24 cellular contexts compared by ENCODE assay signal in the genomic region with DNA sequence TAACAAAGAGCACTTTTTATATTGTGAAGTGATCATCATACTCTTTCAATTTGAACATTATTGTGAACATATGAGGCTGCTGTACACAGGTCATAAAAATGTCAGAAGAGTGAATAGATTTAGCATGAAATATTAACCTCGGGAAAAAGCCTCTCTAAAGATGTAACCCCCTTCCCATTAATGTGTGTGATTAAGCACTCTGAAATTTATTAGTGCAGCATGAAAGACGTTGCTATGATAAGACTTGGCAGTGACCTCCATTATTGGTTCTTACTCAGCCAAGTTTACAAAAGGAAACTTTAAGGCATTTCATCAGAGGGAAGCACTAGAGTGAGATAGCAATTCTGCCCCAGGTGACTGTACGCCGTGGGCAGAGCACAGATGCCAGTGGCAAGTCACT.
DNase-seq lines count a peak whose midpoint lies in the region; ATAC-seq and TF ChIP-seq lines count a peak whose summit lies in the region.
"Had no signal": no experiment of that assay in that cellular context is flagged by ENCODE, and none has a peak within 500 bp of the region (broad histone marks: within the 10 kb centered on the region; RNA-seq: fewer than 3 reads in every experiment).

No MANE protein-coding gene starts in this region.

- no peaks in the 10 kb centered on the region for H3K79me2 ChIP-seq in PC-3 (ENCODE audit: low read length)

- H3K4me2 ChIP-seq in PC-3 (ENCODE audit: low read length) = no peak overlapping the region
- H3K4me2 ChIP-seq: neural progenitor cell had no signal

- H2AFZ ChIP-seq in PC-3 (ENCODE audit: low read length) = no peak overlapping the region
- H2AFZ ChIP-seq: neural progenitor cell had no signal

- H3K9me3 ChIP-seq in PC-3 (ENCODE audit: low read length) (no peaks in the 10 kb centered on the region), spleen (peaks cover 0 to 14% (median 8%) of the 10 kb centered on the region in 8 donors)
- H3K9me3 ChIP-seq: sigmoid colon, tibial artery had no signal

- H3K9ac ChIP-seq in PC-3 (ENCODE audit: low read length) = no peak overlapping the region
- H3K9ac ChIP-seq: neural progenitor cell had no signal

- WGBS in spleen, 5 donors = 68 to 80% (median 73%) methylated on average over 4 of the region's 4 CpGs

- peak; percentile 35 for DNase-seq in LoVo (ENCODE audit: low spot score)
- peak; percentile 23 for DNase-seq in PC-3
- no peak for DNase-seq in dorsolateral prefrontal cortex
- peak; percentile 21 for DNase-seq in left kidney (ENCODE audit: low read depth, low spot score)
- no peak for DNase-seq in NCI-H1092 (lab: John Stamatoyannopoulos, UW)
- no peak for DNase-seq in spleen
- DNase-seq: activated CD4-positive, alpha-beta memory T cell treated with anti-CD3 and anti-CD28 coated beads for 36 hours; activated CD4-positive, CD25-positive, alpha-beta regulatory T cell; activated CD8-positive, alpha-beta memory T cell treated with anti-CD3 and anti-CD28 coated beads, Interleukin-2, amount 50 U/mL, for 48 hours; CD4-positive, alpha-beta memory T cell; DMS 273 treated with DMSO at 0.1 percent for 48 hours; effector CD4-positive, alpha-beta T cell; hippocampal formation; NCI-H1930; NCI-H345; NCI-H82; sigmoid colon; stimulated activated CD4-positive, alpha-beta T cell treated with anti-CD3 and anti-CD28 coated beads, Interleukin-15, amount 100 ng/mL, for 24 hours; tibial artery had no signal

- H3K27me3 ChIP-seq in PC-3 (ENCODE audit: low read length) (no peaks in the 10 kb centered on the region), dorsolateral prefrontal cortex (no peaks in the 10 kb centered on the region), spleen (replicated peaks in 1 of 7) (peaks cover 0 to 10% (median 0%) of the 10 kb centered on the region in 7 donors)
- H3K27me3 ChIP-seq: neural progenitor cell, sigmoid colon, tibial artery had no signal

- no peaks in the 10 kb centered on the region for H3K9me2 ChIP-seq in PC-3 (replicated peaks; ENCODE audit: low read length)

- CTCF ChIA-PET in PC-3 (lab: Charles Lee) = no interaction called here

- TF ChIP-seq CTCF in PC-3 (conservative IDR thresholded peaks at IDR 0.05; ENCODE audit: low read depth, low read length) = no peak
- no peak for TF ChIP-seq CTCF in dorsolateral prefrontal cortex (IDR thresholded peaks at IDR 0.05 in 54 of 56, conservative IDR thresholded peaks at IDR 0.05 in 2 of 56; ENCODE audit: low read depth in 1 of 56, partially characterized antibody in 56 of 56)
- TF ChIP-seq CTCF in spleen (IDR thresholded peaks at IDR 0.05 in 8 of 11, conservative IDR thresholded peaks at IDR 0.05 in 3 of 11) = no peak

- no peak overlapping the region for H3K4me3 ChIP-seq in PC-3 (ENCODE audit: low read length)
- H3K4me3 ChIP-seq in dorsolateral prefrontal cortex = no peak overlapping the region
- H3K4me3 ChIP-seq in spleen = no peak overlapping the region
- H3K4me3 ChIP-seq: lung, neural progenitor cell, sigmoid colon, tibial artery had no signal

- H3K27ac ChIP-seq in PC-3 (ENCODE audit: low read length) (no peak overlapping the region), dorsolateral prefrontal cortex (peak overlapping the region in 51 of 59 donors; percentile 7 to 99 (median 87)), spleen (no peak overlapping the region)
- H3K27ac ChIP-seq: neural progenitor cell, sigmoid colon, tibial artery had no signal

- intact Hi-C loops in PC-3 (cut with micrococcal nuclease) (no loop called here), dorsolateral prefrontal cortex (cut with DNase I) (loop anchor here in 1 of 2 donors (10.0 kb wide), 1 partner anchor 259 kb away; no protein-coding TSS in a partner anchor), spleen (cut with DNase I; ENCODE audit: low total_unique reads) (no loop called here)

- POLR2A ChIA-PET in PC-3 (lab: Charles Lee; ENCODE audit: unreplicated experiment) = no interaction called here

- no peak for TF ChIP-seq POLR2A in spleen (IDR thresholded peaks at IDR 0.05)

- no peaks in the 10 kb centered on the region for H3K36me3 ChIP-seq in PC-3 (ENCODE audit: low read depth, low read length)
- H3K36me3 ChIP-seq in spleen = no peaks in the 10 kb centered on the region
- H3K36me3 ChIP-seq: neural progenitor cell, sigmoid colon had no signal

- H3F3A ChIP-seq in PC-3 (ENCODE audit: low read length, unreplicated experiment) = no peaks in the 10 kb centered on the region

- ATAC-seq in PC-3 = no peak
- no peak for ATAC-seq in HG03354 (IDR thresholded peaks at IDR 0.05; ENCODE audit: poor library complexity, severe bottlenecking, unreplicated experiment)
- ATAC-seq: activated naive CD4-positive, alpha-beta T cell treated with anti-CD3 and anti-CD28 coated beads, Interleukin-2, amount 50 U/mL, for 72 hours; Right ventricle myocardium inferior had no signal

- BruUV-seq in PC-3 (replicated peaks; lab: Mats Ljungman, UMichigan) = no TSS peak

- no peaks in the 10 kb centered on the region for H4K20me1 ChIP-seq in PC-3 (ENCODE audit: low read length)

- H3K4me1 ChIP-seq in PC-3 (ENCODE audit: insufficient read depth, low read length) = no peaks in the 10 kb centered on the region
- no peaks in the 10 kb centered on the region for H3K4me1 ChIP-seq in spleen
- H3K4me1 ChIP-seq: sigmoid colon, tibial artery had no signal

Comparison
In these comparisons a context has a peak if more than half of its experiments do, and no peak if none do; other contexts are left out.
1. DNase-seq: peak in LoVo (single experiment), PC-3 (single experiment) and left kidney (single experiment); none in dorsolateral prefrontal cortex (0 of 10), NCI-H1092 (single experiment) and spleen (single experiment).
2. H3K27ac ChIP-seq: peak in dorsolateral prefrontal cortex (51 of 59); none in PC-3 (single experiment) and spleen (0 of 8).